Comparison of ENCODE assay signal across 2 cellular contexts in the genomic region with DNA sequence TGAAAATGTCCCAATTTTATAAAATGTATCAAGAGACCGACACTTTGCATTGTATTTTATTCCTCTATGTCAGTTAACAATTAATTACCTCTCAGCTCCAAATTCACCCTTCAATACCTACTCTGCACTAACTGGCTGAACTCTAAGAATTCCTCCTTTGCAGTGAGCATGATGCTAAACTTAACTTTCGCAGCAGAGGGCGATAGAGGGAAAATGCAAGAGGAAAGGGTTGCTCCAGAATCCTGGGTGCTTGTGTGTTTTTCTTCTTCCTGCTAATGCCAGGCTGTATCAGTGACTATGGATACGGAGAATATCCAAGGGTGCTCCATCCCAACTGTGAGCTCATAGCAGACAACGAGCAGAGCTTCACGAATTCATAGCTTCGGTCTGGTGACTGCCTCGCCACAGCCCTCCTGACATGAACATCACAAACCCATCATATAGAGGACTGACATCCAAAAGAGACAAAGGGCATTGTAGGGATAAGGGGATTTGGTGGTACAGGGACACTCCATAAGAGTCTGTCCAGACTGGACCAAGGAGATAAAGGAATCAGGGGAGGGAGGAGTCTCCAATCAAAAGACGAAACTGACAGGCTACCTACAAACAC.
TF ChIP-seq lines count a peak whose summit lies in the region.

No MANE protein-coding gene starts in this region.

TF ChIP-seq in GM23338, 12 proteins besides CTCF, POLR2A, EP300 and RAD21 (continued from another document):
- TF ChIP-seq REST (IDR thresholded peaks at IDR 0.05; ENCODE audit: unreplicated experiment) (no peak), STAT1 (IDR thresholded peaks at IDR 0.05; ENCODE audit: unreplicated experiment) (no peak), EZH2 (IDR thresholded peaks at IDR 0.05; ENCODE audit: low read depth, unreplicated experiment) (no peak), JUNB (IDR thresholded peaks at IDR 0.05; ENCODE audit: unreplicated experiment) (no peak), CREB1 (CRISPR knock-in tag; IDR thresholded peaks at IDR 0.05; ENCODE audit: low read depth) (no peak), ZNF462 (CRISPR knock-in tag; IDR thresholded peaks at IDR 0.05) (no peak), EZH2phosphoT487 (IDR thresholded peaks at IDR 0.05; ENCODE audit: unreplicated experiment) (no peak)
- TF ChIP-seq, protein P1, sequence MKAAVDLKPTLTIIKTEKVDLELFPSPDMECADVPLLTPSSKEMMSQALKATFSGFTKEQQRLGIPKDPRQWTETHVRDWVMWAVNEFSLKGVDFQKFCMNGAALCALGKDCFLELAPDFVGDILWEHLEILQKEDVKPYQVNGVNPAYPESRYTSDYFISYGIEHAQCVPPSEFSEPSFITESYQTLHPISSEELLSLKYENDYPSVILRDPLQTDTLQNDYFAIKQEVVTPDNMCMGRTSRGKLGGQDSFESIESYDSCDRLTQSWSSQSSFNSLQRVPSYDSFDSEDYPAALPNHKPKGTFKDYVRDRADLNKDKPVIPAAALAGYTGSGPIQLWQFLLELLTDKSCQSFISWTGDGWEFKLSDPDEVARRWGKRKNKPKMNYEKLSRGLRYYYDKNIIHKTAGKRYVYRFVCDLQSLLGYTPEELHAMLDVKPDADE (IDR thresholded peaks at IDR 0.05) = no peak
TF ChIP-seq in GM23338: peak in this region for 0.

TF ChIP-seq in H1, 55 proteins besides CTCF, POLR2A, EP300 and RAD21 (continued from another document):
- TF ChIP-seq SIN3A (conservative IDR thresholded peaks at IDR 0.05 in 1 of 2, IDR thresholded peaks at IDR 0.05 in 1 of 2; ENCODE audit: low read depth in 1 of 2, low read length in 2 of 2) (no peak), CHD2 (IDR thresholded peaks at IDR 0.05; ENCODE audit: low read length) (no peak), RNF2 (IDR thresholded peaks at IDR 0.05; ENCODE audit: borderline replicate concordance, low read depth, low read length, missing control alignments, poor library complexity, severe bottlenecking) (no peak)
